1 cellular context compared by ENCODE assay signal in the genomic region with DNA sequence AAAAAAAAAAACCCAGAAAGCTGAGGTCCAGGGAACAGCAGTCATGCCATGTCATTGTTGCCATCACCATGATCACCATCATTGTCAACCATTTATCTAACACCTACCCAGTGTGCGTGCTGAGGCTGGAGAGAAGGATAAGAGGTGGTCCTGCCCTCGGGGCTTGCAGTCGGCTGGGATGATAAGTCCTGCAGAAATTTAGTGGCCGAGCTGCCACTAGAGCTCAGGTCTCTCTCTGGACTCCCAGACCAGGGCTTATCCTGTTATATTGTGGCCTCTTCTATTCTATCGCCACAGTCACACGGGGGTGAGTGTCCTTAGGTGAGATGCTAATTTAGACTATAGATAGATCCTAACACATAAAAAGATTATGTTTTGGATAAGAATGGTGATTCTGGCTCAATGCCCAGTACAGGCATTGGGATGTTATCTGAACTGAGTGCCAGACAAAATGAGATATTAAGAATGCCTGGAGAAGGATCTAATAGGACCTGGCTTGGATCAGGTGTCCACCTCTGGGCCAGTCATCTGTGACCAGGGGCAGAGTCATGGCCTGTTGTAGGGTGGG.
TF ChIP-seq lines count a peak whose summit lies in the region.

No MANE protein-coding gene starts in this region.

TF ChIP-seq in K562, 482 proteins besides CTCF, POLR2A, EP300 and RAD21 (continued from another document and continues in another):
- TF ChIP-seq, protein P1, sequence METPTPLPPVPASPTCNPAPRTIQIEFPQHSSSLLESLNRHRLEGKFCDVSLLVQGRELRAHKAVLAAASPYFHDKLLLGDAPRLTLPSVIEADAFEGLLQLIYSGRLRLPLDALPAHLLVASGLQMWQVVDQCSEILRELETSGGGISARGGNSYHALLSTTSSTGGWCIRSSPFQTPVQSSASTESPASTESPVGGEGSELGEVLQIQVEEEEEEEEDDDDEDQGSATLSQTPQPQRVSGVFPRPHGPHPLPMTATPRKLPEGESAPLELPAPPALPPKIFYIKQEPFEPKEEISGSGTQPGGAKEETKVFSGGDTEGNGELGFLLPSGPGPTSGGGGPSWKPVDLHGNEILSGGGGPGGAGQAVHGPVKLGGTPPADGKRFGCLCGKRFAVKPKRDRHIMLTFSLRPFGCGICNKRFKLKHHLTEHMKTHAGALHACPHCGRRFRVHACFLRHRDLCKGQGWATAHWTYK (CRISPR knock-in tag; IDR thresholded peaks at IDR 0.05) = peak; percentile 96
- TF ChIP-seq LCOR (CRISPR knock-in tag; IDR thresholded peaks at IDR 0.05) = peak; percentile 56; the same call in 1 of the 2 replicates
- TF ChIP-seq FOSL1 (tag; conservative IDR thresholded peaks at IDR 0.05) = peak; percentile 34; the same call in 1 of the 2 replicates
- TF ChIP-seq SOX6 (IDR thresholded peaks at IDR 0.05) = peak; percentile 89
- peak in 1 of 2 experiments; percentile 57; a peak in 1 of 4 replicates for TF ChIP-seq ZNF639 (CRISPR knock-in tag; conservative IDR thresholded peaks at IDR 0.05 in 1 of 2, IDR thresholded peaks at IDR 0.05 in 1 of 2)
- peak; percentile 42; the same call in 1 of the 2 replicates for TF ChIP-seq GATAD2B (IDR thresholded peaks at IDR 0.05; ENCODE audit: borderline replicate concordance)
- no peak for TF ChIP-seq TBP (optimal IDR thresholded peaks at IDR 0.05; ENCODE audit: low read depth, low read length)
- TF ChIP-seq ZNF778 (CRISPR knock-in tag; IDR thresholded peaks at IDR 0.05) = no peak
- TF ChIP-seq BHLHE40 (IDR thresholded peaks at IDR 0.05; ENCODE audit: low read length) = peak; percentile 80
- TF ChIP-seq ATF2 (CRISPR knock-in tag; IDR thresholded peaks at IDR 0.05) = no peak
- TF ChIP-seq NFIC (IDR thresholded peaks at IDR 0.05) = peak; percentile 83
- TF ChIP-seq ZNF511 (CRISPR knock-in tag; IDR thresholded peaks at IDR 0.05) = no peak
- peak; percentile 91 for TF ChIP-seq POLR2AphosphoS5 (IDR thresholded peaks at IDR 0.05; ENCODE audit: control insufficient read depth, insufficient read depth, low read depth, low read length)
- peak; percentile 66 for TF ChIP-seq MEIS2 (IDR thresholded peaks at IDR 0.05; ENCODE audit: partially characterized antibody)
- TF ChIP-seq GABPB2 (CRISPR knock-in tag; conservative IDR thresholded peaks at IDR 0.05) = no peak
- peak in 1 of 2 experiments; percentile 70; a peak in 1 of 4 replicates for TF ChIP-seq ARNT (IDR thresholded peaks at IDR 0.05)
- no peak for TF ChIP-seq ZC3H4 (CRISPR knock-in tag; IDR thresholded peaks at IDR 0.05; ENCODE audit: borderline replicate concordance)
- TF ChIP-seq ZMIZ1 (IDR thresholded peaks at IDR 0.05; ENCODE audit: low read depth in 2 of 2, low read length in 2 of 2) = peak in 1 of 2 experiments; percentile 81; a peak in 2 of 4 replicates
- TF ChIP-seq NCOR1 (IDR thresholded peaks at IDR 0.05) = peak; percentile 91
- peak; percentile 78; the same call in 1 of the 2 replicates for TF ChIP-seq SMARCE1 (IDR thresholded peaks at IDR 0.05)
- TF ChIP-seq GATA2 (CRISPR knock-in tag; IDR thresholded peaks at IDR 0.05) = peak; percentile 87
- no peak for TF ChIP-seq ZNF655 (CRISPR knock-in tag; IDR thresholded peaks at IDR 0.05)
- TF ChIP-seq RAD51 (IDR thresholded peaks at IDR 0.05; ENCODE audit: borderline replicate concordance, low read depth) = 0 out of 2 replicates have a peak, but pooled peaks have one; percentile 8
- no peak for TF ChIP-seq BMI1 (IDR thresholded peaks at IDR 0.05; ENCODE audit: low read length)
- TF ChIP-seq MNT (conservative IDR thresholded peaks at IDR 0.05) = 0 out of 4 replicates have a peak, but pooled peaks of 1 of the 2 experiments have one; percentile 20
- peak; percentile 58; the same call in 1 of the 2 replicates for TF ChIP-seq CTBP1 (IDR thresholded peaks at IDR 0.05; ENCODE audit: borderline replicate concordance)
- 0 out of 2 replicates have a peak, but pooled peaks have one; percentile 20 for TF ChIP-seq SMAD4 (CRISPR knock-in tag; conservative IDR thresholded peaks at IDR 0.05)
- no peak for TF ChIP-seq MCM2 (IDR thresholded peaks at IDR 0.05; ENCODE audit: low read depth)
- TF ChIP-seq ZBED1 (IDR thresholded peaks at IDR 0.05) = no peak
- TF ChIP-seq CBFA2T3 (IDR thresholded peaks at IDR 0.05) = peak; percentile 96
- peak; percentile 88 for TF ChIP-seq SMARCA4 (IDR thresholded peaks at IDR 0.05)
- peak; percentile 19; the same call in 1 of the 2 replicates for TF ChIP-seq CREB1 (IDR thresholded peaks at IDR 0.05)
- TF ChIP-seq CREB1 (CRISPR knock-in tag; IDR thresholded peaks at IDR 0.05) = no peak
- peak; percentile 89 to 91 for TF ChIP-seq TRIM24 (IDR thresholded peaks at IDR 0.05)
- TF ChIP-seq CREM (IDR thresholded peaks at IDR 0.05; ENCODE audit: low read depth) = peak; percentile 45; the same call in 1 of the 2 replicates
- no peak for TF ChIP-seq NFXL1 (CRISPR knock-in tag; IDR thresholded peaks at IDR 0.05)
- TF ChIP-seq KAT7 (CRISPR knock-in tag; IDR thresholded peaks at IDR 0.05; ENCODE audit: borderline replicate concordance) = peak; percentile 29; the same call in 1 of the 2 replicates
- TF ChIP-seq ZBTB11 (CRISPR knock-in tag; IDR thresholded peaks at IDR 0.05) = peak in 1 of 3 experiments; percentile 38; a peak in 1 of 6 replicates
- TF ChIP-seq PHTF2 (CRISPR knock-in tag; IDR thresholded peaks at IDR 0.05) = no peak
- TF ChIP-seq ZNF277 (CRISPR knock-in tag; IDR thresholded peaks at IDR 0.05; ENCODE audit: borderline replicate concordance) = no peak
- peak; percentile 87 for TF ChIP-seq MTA2 (IDR thresholded peaks at IDR 0.05; ENCODE audit: low read depth)
- TF ChIP-seq CBFB (CRISPR knock-in tag; IDR thresholded peaks at IDR 0.05) = no peak
- TF ChIP-seq ID3 (CRISPR knock-in tag; IDR thresholded peaks at IDR 0.05) = no peak
- no peak for TF ChIP-seq ID3 (tag; IDR thresholded peaks at IDR 0.05)
- TF ChIP-seq TEAD1 (CRISPR knock-in tag; IDR thresholded peaks at IDR 0.05) = no peak
- no peak for TF ChIP-seq MCM5 (IDR thresholded peaks at IDR 0.05; ENCODE audit: low read depth)
- TF ChIP-seq, protein P2, sequence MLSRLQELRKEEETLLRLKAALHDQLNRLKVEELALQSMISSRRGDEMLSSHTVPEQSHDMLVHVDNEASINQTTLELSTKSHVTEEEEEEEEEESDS (CRISPR knock-in tag; IDR thresholded peaks at IDR 0.05) = no peak
